Comparison of ENCODE assay signal across 8 cellular contexts in genomic region chr1:226738421-226738994, GRCh38. TPM values are rescaled to one million over a fixed set of nuclear protein-coding genes. Genes with fewer than 3 reads are reported as not detected.
DNase-seq lines count a peak whose midpoint lies in the region; ATAC-seq and TF ChIP-seq lines count a peak whose summit lies in the region.

No MANE protein-coding gene starts in this region.

- H2AK5ac ChIP-seq in IMR-90 (ENCODE audit: low read depth, low read length) (no peak overlapping the region), mesenchymal stem cell (ENCODE audit: low read length, severe bottlenecking) (no peak overlapping the region)

- H3K27me3 ChIP-seq in IMR-90 (ENCODE audit: control insufficient read depth, insufficient read depth, low read length) (peaks cover 2% of the 10 kb centered on the region; the same call in 1 of the 2 replicates), mesenchymal stem cell (ENCODE audit: control insufficient read depth in 1 of 2, insufficient read depth in 1 of 2, low read length in 2 of 2) (no peaks in the 10 kb centered on the region), thoracic aorta (replicated peaks; ENCODE audit: insufficient read depth) (no peaks in the 10 kb centered on the region)

- ATAC-seq in GM18498 (IDR thresholded peaks at IDR 0.05; ENCODE audit: unreplicated experiment) (peak; percentile 34), IMR-90 (ENCODE audit: low read depth) (peak; percentile 63), thoracic aorta (ENCODE audit: insufficient number of reproducible peaks, low FRiP score, low read depth) (no peak), HG03565 (IDR thresholded peaks at IDR 0.05; ENCODE audit: unreplicated experiment) (no peak)
- ATAC-seq in effector memory CD8-positive, alpha-beta T cell (replicated peaks): peak; percentile 15

- H3K27ac ChIP-seq in IMR-90 (ENCODE audit: insufficient read depth, low read length): peak overlapping the region; percentile 81
- H3K27ac ChIP-seq in mesenchymal stem cell (ENCODE audit: low read length, poor library complexity, severe bottlenecking): peak overlapping the region; percentile 69
- H3K27ac ChIP-seq in thoracic aorta: peak overlapping the region; percentile 87 to 92

- peak overlapping the region; percentile 58 for H2AK9ac ChIP-seq in IMR-90 (replicated peaks; ENCODE audit: low read depth, low read length, poor library complexity)

- dilution Hi-C loops in IMR-90 (cut with HindIII; ENCODE audit: low sequenced_read_pairs, unreplicated experiment): no loop called here

- in situ Hi-C loops in IMR-90 (cut with MboI; ENCODE audit: low sequenced_read_pairs): loop anchor here (10.0 kb wide), 1 partner anchor 104 kb away; no protein-coding TSS in a partner anchor

- H3K9me3 ChIP-seq in IMR-90 (ENCODE audit: control insufficient read depth, insufficient read depth, low read length) (no peaks in the 10 kb centered on the region), mesenchymal stem cell (ENCODE audit: control insufficient read depth, low read length) (no peaks in the 10 kb centered on the region), thoracic aorta (no peaks in the 10 kb centered on the region)

- H4K91ac ChIP-seq in IMR-90 (ENCODE audit: insufficient read depth, low read depth, low read length) (peak overlapping the region; percentile 71), mesenchymal stem cell (ENCODE audit: low read length) (no peak overlapping the region)

- H2BK120ac ChIP-seq in IMR-90 (ENCODE audit: low read depth, low read length): peak overlapping the region; percentile 56
- peak overlapping the region; percentile 27 for H2BK120ac ChIP-seq in mesenchymal stem cell (ENCODE audit: low read depth, low read length)

- peak overlapping the region; percentile 61 for H3K56ac ChIP-seq in IMR-90 (ENCODE audit: extremely low read depth, insufficient read depth, low read length)

- POLR2A ChIA-PET in IMR-90 (lab: Charles Lee; ENCODE audit: unreplicated experiment): no interaction called here

- H2BK15ac ChIP-seq in IMR-90 (ENCODE audit: low read depth, low read length) (peak overlapping the region; percentile 58; the same call in 1 of the 3 replicates), mesenchymal stem cell (ENCODE audit: low read depth, poor library complexity, severe bottlenecking) (peak overlapping the region; percentile 57)

- peak overlapping the region; percentile 89 to 93 for H3K27ac Mint-ChIP-seq in effector memory CD8-positive, alpha-beta T cell

- peak overlapping the region; percentile 77 for H3K18ac ChIP-seq in IMR-90 (ENCODE audit: low read depth, low read length)
- H3K18ac ChIP-seq in mesenchymal stem cell (ENCODE audit: low read depth in 1 of 2, low read length in 2 of 2): peak overlapping the region; percentile 7 to 92

- peak overlapping the region; percentile 83 for H3K23ac ChIP-seq in IMR-90 (ENCODE audit: low read depth, low read length)
- peak overlapping the region in 1 of 2 experiments; percentile 77 for H3K23ac ChIP-seq in mesenchymal stem cell (ENCODE audit: low read length in 2 of 2)

- H3K14ac ChIP-seq in IMR-90 (replicated peaks; ENCODE audit: low read depth, low read length) (peak overlapping the region; percentile 86), mesenchymal stem cell (ENCODE audit: low read length in 2 of 2) (peak overlapping the region in 1 of 2 experiments; percentile 39)

- no peaks in the 10 kb centered on the region for H3K27me3 Mint-ChIP-seq in effector memory CD8-positive, alpha-beta T cell

- peak; percentile 37; the same call in 1 of the 2 replicates for TF ChIP-seq POLR2A in IMR-90 (IDR thresholded peaks at IDR 0.05; ENCODE audit: low read depth, low read length)

- H3K9ac ChIP-seq in IMR-90 (ENCODE audit: low read depth, low read length) (peak overlapping the region; percentile 89), mesenchymal stem cell (ENCODE audit: low read length) (peak overlapping the region; percentile 92)

- H2BK5ac ChIP-seq in IMR-90 (ENCODE audit: low read depth, low read length, poor library complexity, severe bottlenecking): no peak overlapping the region
- H2BK5ac ChIP-seq in mesenchymal stem cell (ENCODE audit: low read depth, low read length, poor library complexity, severe bottlenecking): peak overlapping the region; percentile 34

- H3K4me2 ChIP-seq in IMR-90 (ENCODE audit: low read depth, low read length) (peak overlapping the region; percentile 95), mesenchymal stem cell (ENCODE audit: low read length, poor library complexity, severe bottlenecking) (peak overlapping the region; percentile 98)

- no TSS peak for BruUV-seq in IMR-90 (replicated peaks; lab: Mats Ljungman, UMichigan)

- intact Hi-C loops in IMR-90 (cut with micrococcal nuclease): loop anchor here (2.0 to 5.0 kb wide), 4 partner anchors 36 to 104 kb away; no protein-coding TSS in a partner anchor

- peaks cover 9% of the 10 kb centered on the region; the same call in 1 of the 2 replicates for H3K36me3 ChIP-seq in IMR-90 (ENCODE audit: control insufficient read depth, insufficient read depth, low read length)
- H3K36me3 ChIP-seq in mesenchymal stem cell (ENCODE audit: control insufficient read depth in 1 of 2, insufficient read depth in 2 of 2, low read depth in 1 of 2, low read length in 2 of 2): peaks cover 18 to 33% of the 10 kb centered on the region in 2 experiments
- no peaks in the 10 kb centered on the region for H3K36me3 ChIP-seq in thoracic aorta

- TF ChIP-seq CTCF in IMR-90 (conservative IDR thresholded peaks at IDR 0.05; ENCODE audit: low read depth, low read length) (peak; percentile 8; the same call in 1 of the 2 replicates), thoracic aorta (IDR thresholded peaks at IDR 0.05) (no peak)

- H3K4me1 ChIP-seq in IMR-90 (ENCODE audit: control insufficient read depth, insufficient read depth, low read length) (peaks cover 2% of the 10 kb centered on the region; the same call in 1 of the 2 replicates), mesenchymal stem cell (ENCODE audit: control insufficient read depth, insufficient read depth, low read depth, low read length) (peaks cover 19% of the 10 kb centered on the region), thoracic aorta (ENCODE audit: control insufficient read depth in 1 of 2, low read depth in 2 of 2) (peaks cover 26 to 48% of the 10 kb centered on the region in 2 donors)

- H4K8ac ChIP-seq in IMR-90 (ENCODE audit: low read depth in 2 of 2, low read length in 2 of 2): peak overlapping the region; percentile 64 to 65; a peak in 3 of 4 replicates
- H4K8ac ChIP-seq in mesenchymal stem cell (ENCODE audit: low read length): peak overlapping the region; percentile 52

- H4K20me1 ChIP-seq in IMR-90 (ENCODE audit: insufficient read depth, low read length): no peaks in the 10 kb centered on the region; the same call in 1 of the 2 replicates

- peaks cover 58% of the 10 kb centered on the region for H3K36me3 Mint-ChIP-seq in effector memory CD8-positive, alpha-beta T cell (ENCODE audit: insufficient read depth)

- H3K4me3 ChIP-seq in IMR-90 (ENCODE audit: insufficient read depth, low read depth, low read length) (peak overlapping the region; percentile 70), mesenchymal stem cell (ENCODE audit: insufficient read depth in 1 of 2, low read depth in 1 of 2, low read length in 2 of 2) (peak overlapping the region; percentile 66 to 94), thoracic aorta (peak overlapping the region; percentile 95)

- peak overlapping the region in 1 of 2 experiments; percentile 59 for H2BK12ac ChIP-seq in mesenchymal stem cell (ENCODE audit: low read length in 2 of 2)

- DNase-seq in AG20443 (ENCODE audit: low spot score) (peak; percentile 51), IMR-90 (peak; percentile 30), mesenchymal stem cell (peak; percentile 59), thoracic aorta (ENCODE audit: low spot score) (no peak)
- peak; percentile 52 for DNase-seq in activated CD4-positive, CD25-positive, alpha-beta regulatory T cell treated with anti-CD3 and anti-CD28 coated beads, Interleukin-2, amount 50 U/mL, for 72 hours
- DNase-seq in effector memory CD8-positive, alpha-beta T cell: peak in 1 of 3 experiments; percentile 47

- H3K9me1 ChIP-seq in IMR-90 (ENCODE audit: insufficient read depth, low read length): no peaks in the 10 kb centered on the region

- peak overlapping the region; percentile 94 for H2AFZ ChIP-seq in IMR-90 (replicated peaks; ENCODE audit: low read length, poor library complexity)
- H2AFZ ChIP-seq in mesenchymal stem cell (ENCODE audit: low read depth, low read length): peak overlapping the region; percentile 83

- H3K79me1 ChIP-seq in IMR-90 (ENCODE audit: low read depth in 1 of 2, low read length in 2 of 2): no peaks in the 10 kb centered on the region; a peak in 1 of 4 replicates
- H3K79me1 ChIP-seq in mesenchymal stem cell (replicated peaks; ENCODE audit: low read length, poor library complexity, severe bottlenecking): peaks cover 23% of the 10 kb centered on the region

- peaks cover 27 to 34% of the 10 kb centered on the region in 2 donors for H3K4me1 Mint-ChIP-seq in effector memory CD8-positive, alpha-beta T cell (ENCODE audit: low read depth in 2 of 2)

- WGBS in IMR-90 (ENCODE audit: extremely low coverage in 2 of 2, insufficient read length in 1 of 2), 2 experiments: 0% methylated on average over 17 of the region's 52 CpGs; no CpG with 5 or more reads in 1 of the 2 experiments
- WGBS in mesenchymal stem cell: under 1% methylated on average over 41 of the region's 52 CpGs

- H3K4ac ChIP-seq in IMR-90 (ENCODE audit: low read depth, low read length) (peak overlapping the region; percentile 49), mesenchymal stem cell (ENCODE audit: low read depth in 1 of 2, low read length in 2 of 2) (peak overlapping the region in 1 of 2 experiments; percentile 82)

- peak overlapping the region; percentile 87 to 97 for H3K4me3 Mint-ChIP-seq in effector memory CD8-positive, alpha-beta T cell

- H3K9me3 Mint-ChIP-seq in effector memory CD8-positive, alpha-beta T cell: no peaks in the 10 kb centered on the region

- no peak; the same call in 1 of the 2 replicates for TF ChIP-seq RAD21 in IMR-90 (IDR thresholded peaks at IDR 0.05; ENCODE audit: low read length)

- H4K5ac ChIP-seq in IMR-90 (ENCODE audit: low read depth, low read length): peak overlapping the region; percentile 73

- no peak overlapping the region; the same call in 1 of the 2 replicates for H2BK20ac ChIP-seq in IMR-90 (ENCODE audit: low read depth, low read length)

- CTCF ChIA-PET in IMR-90 (lab: Yijun Ruan, JAX): interaction anchor here (0.5 to 1.1 kb wide), 2 partner anchors 112 to 701 kb away, joined by 3 read pairs; no protein-coding TSS in a partner anchor

TF ChIP-seq in IMR-90, 13 proteins besides CTCF, POLR2A, EP300 and RAD21 (continues in another document):
- TF ChIP-seq MAZ (IDR thresholded peaks at IDR 0.05; ENCODE audit: borderline replicate concordance, low read depth, low read length): no peak

RNA-seq across cellular contexts. Expression of gene ITPKB, which starts 0.6 kb away (rescaled TPM):
- 0.72 and 0.83 TPM in 2 replicates for total RNA-seq in IMR-90 (2012; rRNA removed)
- 1.3 and 1.4 TPM in 2 replicates for polyA plus RNA-seq in IMR-90 (2012; rRNA removed)
- 0.87 and 1.7 TPM in 2 replicates for polyA plus RNA-seq in IMR-90 (2012; cell fraction: cytosol; rRNA removed)
- polyA plus RNA-seq in IMR-90 (2012; cell fraction: nucleus; rRNA removed; ENCODE audit: low replicate concordance): 1.9 and 2.6 TPM in 2 replicates
- 8.1 TPM for polyA plus RNA-seq in mesenchymal stem cell (2013, experiment 1 of 2)
- polyA plus RNA-seq in mesenchymal stem cell (2013, experiment 2 of 2): 8.0 TPM
- 10 to 100 TPM; 26.9 to 28.4 TPM for total RNA-seq in thoracic aorta

Comparison
In these comparisons a context has a peak if more than half of its experiments do, and no peak if none do; other contexts are left out.
1. ATAC-seq: peak in GM18498 (single experiment), IMR-90 (single experiment) and effector memory CD8-positive, alpha-beta T cell (single experiment); none in thoracic aorta (single experiment) and HG03565 (single experiment).
2. RNA of gene ITPKB, which starts 0.6 kb away (total RNA-seq): 26.9 to 28.4 TPM in thoracic aorta; 0.72 to 0.83 TPM in IMR-90; every median in the first group is over 10 times any median in the second.
3. Peak in every context shown above with its lines, with median percentiles within 50 percentile points of each other: H3K27ac ChIP-seq and H3K4me3 ChIP-seq.